Comparison of ENCODE assay signal across 28 cellular contexts in the genomic region with DNA sequence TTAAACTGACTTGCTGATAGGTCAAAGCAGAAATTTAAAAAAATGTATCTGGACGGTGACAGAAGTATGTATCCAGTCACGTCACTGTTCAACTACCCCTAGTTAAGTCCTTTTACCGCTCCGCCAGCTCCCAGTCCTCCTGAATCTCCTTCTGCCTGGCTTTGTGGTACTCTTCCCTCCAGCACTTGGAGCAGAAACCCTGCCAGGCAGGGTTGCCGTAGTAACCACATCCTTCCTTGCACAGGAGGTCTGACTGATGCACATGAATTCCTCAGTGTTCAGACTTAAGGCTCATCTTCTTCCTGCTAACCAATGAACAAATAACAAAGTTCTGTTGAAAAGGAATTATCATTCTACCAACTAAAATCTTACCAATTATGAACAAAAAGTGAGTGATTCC.
DNase-seq lines count a peak whose midpoint lies in the region; ATAC-seq and TF ChIP-seq lines count a peak whose summit lies in the region.
"Had no signal": no experiment of that assay in that cellular context is flagged by ENCODE, and none has a peak within 500 bp of the region (broad histone marks: within the 10 kb centered on the region; RNA-seq: fewer than 3 reads in every experiment).

No MANE protein-coding gene starts in this region.

- no peak overlapping the region for H3K4me3 ChIP-seq in DND-41 (ENCODE audit: low read depth in 1 of 2, low read length in 2 of 2)
- H3K4me3 ChIP-seq: GM12878, HAP-1, SJCRH30 had no signal

- no peak overlapping the region for H3K4me2 ChIP-seq in DND-41 (ENCODE audit: insufficient read depth, low read length)

- no peak for ATAC-seq in DND-41 (ENCODE audit: insufficient read depth, low read depth)
- ATAC-seq: GM12878, HepG2, PC-3, Right ventricle myocardium inferior, SK-N-SH treated with all-trans-retinoic acid at 6 μM for 48 hours had no signal

- H3K4me1 ChIP-seq in DND-41 (ENCODE audit: insufficient read depth, low read length): no peaks in the 10 kb centered on the region
- H3K4me1 ChIP-seq: BE2C, HAP-1, SJCRH30 had no signal

- peaks cover 3% of the 10 kb centered on the region for H3K27me3 Mint-ChIP-seq in T-helper 2 cell treated with Interferon-gamma antibody and Interleukin-4, amounts not matched to agents 5 μg/mL and 100 μg/mL, for 36 hours (ENCODE audit: low read depth)
- peaks cover 46% of the 10 kb centered on the region for H3K27me3 Mint-ChIP-seq in chondrocyte (ENCODE audit: low read depth)

- H2AFZ ChIP-seq in DND-41 (ENCODE audit: low read depth, low read length): no peak overlapping the region

- no peaks in the 10 kb centered on the region for H3K79me2 ChIP-seq in DND-41 (ENCODE audit: insufficient read depth, low read length)

- no peak overlapping the region for H3K9ac ChIP-seq in DND-41 (ENCODE audit: low read depth, low read length)

- H3K4me1 Mint-ChIP-seq in T-helper 2 cell treated with Interferon-gamma antibody and Interleukin-4, amounts not matched to agents 5 μg/mL and 100 μg/mL, for 36 hours (ENCODE audit: low read depth): peaks cover 34% of the 10 kb centered on the region
- no peaks in the 10 kb centered on the region for H3K4me1 Mint-ChIP-seq in chondrocyte (ENCODE audit: low read depth)

- H4K20me1 ChIP-seq in DND-41 (ENCODE audit: insufficient read depth, low read length): no peaks in the 10 kb centered on the region

- no peaks in the 10 kb centered on the region for H3K36me3 ChIP-seq in DND-41 (ENCODE audit: insufficient read depth, low read length)
- H3K36me3 ChIP-seq: BE2C, HAP-1, SJCRH30 had no signal

- peaks cover 10% of the 10 kb centered on the region for H3K27me3 ChIP-seq in DND-41 (ENCODE audit: insufficient read depth, low read length, poor library complexity)
- H3K27me3 ChIP-seq: SJCRH30 had no signal

- no peak overlapping the region for H3K4me3 Mint-ChIP-seq in T-helper 2 cell treated with Interferon-gamma antibody and Interleukin-4, amounts not matched to agents 5 μg/mL and 100 μg/mL, for 36 hours
- H3K4me3 Mint-ChIP-seq in chondrocyte (ENCODE audit: unreplicated experiment): no peak overlapping the region
- H3K4me3 Mint-ChIP-seq: CD4-positive, CD25-positive, alpha-beta regulatory T cell; HFFc6 had no signal

- no peaks in the 10 kb centered on the region for H3K36me3 Mint-ChIP-seq in T-helper 2 cell treated with Interferon-gamma antibody and Interleukin-4, amounts not matched to agents 5 μg/mL and 100 μg/mL, for 36 hours (ENCODE audit: low read depth)
- no peaks in the 10 kb centered on the region for H3K36me3 Mint-ChIP-seq in chondrocyte (ENCODE audit: low read depth)
- H3K36me3 Mint-ChIP-seq: CD4-positive, CD25-positive, alpha-beta regulatory T cell had no signal

- peak overlapping the region; percentile 13 for H3K27ac Mint-ChIP-seq in T-helper 2 cell treated with Interferon-gamma antibody and Interleukin-4, amounts not matched to agents 5 μg/mL and 100 μg/mL, for 36 hours
- H3K27ac Mint-ChIP-seq in chondrocyte (ENCODE audit: unreplicated experiment): no peak overlapping the region
- H3K27ac Mint-ChIP-seq: CD4-positive, CD25-positive, alpha-beta regulatory T cell; HFFc6 had no signal

- no peak overlapping the region for H3K27ac ChIP-seq in DND-41 (ENCODE audit: low read length)
- H3K27ac ChIP-seq: 22Rv1, SJCRH30 had no signal

- peak; percentile 11 for DNase-seq in DMS 273 (lab: John Stamatoyannopoulos, UW; ENCODE audit: unreplicated experiment)
- DNase-seq in DMS 273 treated with DMSO at 0.1 percent for 48 hours (lab: John Stamatoyannopoulos, UW): no peak
- no peak for DNase-seq in T-helper 2 cell treated with Interferon-gamma antibody and Interleukin-4, amounts not matched to agents 5 μg/mL and 100 μg/mL, for 36 hours (ENCODE audit: low spot score)
- no peak for DNase-seq in T-helper 2 cell
- peak; percentile 7 for DNase-seq in DND-41
- peak; percentile 4 for DNase-seq in occipital lobe (lab: John Stamatoyannopoulos, UW)
- no peak for DNase-seq in chondrocyte (ENCODE audit: low spot score)
- DNase-seq in activated CD4-positive, alpha-beta T cell treated with anti-CD3 and anti-CD28 coated beads for 4 hours: no peak
- DNase-seq: BE2C; CD4-positive, CD25-positive, alpha-beta regulatory T cell; EL; GDM1; GOT3; HFFc6; Kasumi-1; NCI-H1105; NCI-H2029; NCI-H345; NCI-H510A treated with DMSO at 0.1 percent for 48 hours; NCI-H774; PC-3; SJCRH30 had no signal

- no peaks in the 10 kb centered on the region for H3K9me3 ChIP-seq in DND-41 (ENCODE audit: insufficient read depth, low read length, severe bottlenecking)
- H3K9me3 ChIP-seq: BE2C, HAP-1, SJCRH30 had no signal

- no peaks in the 10 kb centered on the region for H3K9me3 Mint-ChIP-seq in T-helper 2 cell treated with Interferon-gamma antibody and Interleukin-4, amounts not matched to agents 5 μg/mL and 100 μg/mL, for 36 hours
- H3K9me3 Mint-ChIP-seq in chondrocyte (ENCODE audit: low read depth): no peaks in the 10 kb centered on the region
- H3K9me3 Mint-ChIP-seq: HFFc6 had no signal

- TF ChIP-seq CTCF in DND-41 (IDR thresholded peaks at IDR 0.05; ENCODE audit: borderline replicate concordance, extremely low read depth, low read length, poor library complexity, severe bottlenecking) (no peak), chondrocyte (IDR thresholded peaks at IDR 0.05) (no peak)

Comparison
In these comparisons a context has a peak if more than half of its experiments do, and no peak if none do; other contexts are left out.
1. DNase-seq: peak in DMS 273 (single experiment), DND-41 (single experiment) and occipital lobe (single experiment); none in DMS 273 treated with DMSO at 0.1 percent for 48 hours (single experiment), T-helper 2 cell treated with Interferon-gamma antibody and Interleukin-4, amounts not matched to agents 5 μg/mL and 100 μg/mL, for 36 hours (single experiment), T-helper 2 cell (0 of 5), chondrocyte (single experiment) and activated CD4-positive, alpha-beta T cell treated with anti-CD3 and anti-CD28 coated beads for 4 hours (0 of 2).